Comparison of ENCODE assay signal across 9 cellular contexts in the genomic region with DNA sequence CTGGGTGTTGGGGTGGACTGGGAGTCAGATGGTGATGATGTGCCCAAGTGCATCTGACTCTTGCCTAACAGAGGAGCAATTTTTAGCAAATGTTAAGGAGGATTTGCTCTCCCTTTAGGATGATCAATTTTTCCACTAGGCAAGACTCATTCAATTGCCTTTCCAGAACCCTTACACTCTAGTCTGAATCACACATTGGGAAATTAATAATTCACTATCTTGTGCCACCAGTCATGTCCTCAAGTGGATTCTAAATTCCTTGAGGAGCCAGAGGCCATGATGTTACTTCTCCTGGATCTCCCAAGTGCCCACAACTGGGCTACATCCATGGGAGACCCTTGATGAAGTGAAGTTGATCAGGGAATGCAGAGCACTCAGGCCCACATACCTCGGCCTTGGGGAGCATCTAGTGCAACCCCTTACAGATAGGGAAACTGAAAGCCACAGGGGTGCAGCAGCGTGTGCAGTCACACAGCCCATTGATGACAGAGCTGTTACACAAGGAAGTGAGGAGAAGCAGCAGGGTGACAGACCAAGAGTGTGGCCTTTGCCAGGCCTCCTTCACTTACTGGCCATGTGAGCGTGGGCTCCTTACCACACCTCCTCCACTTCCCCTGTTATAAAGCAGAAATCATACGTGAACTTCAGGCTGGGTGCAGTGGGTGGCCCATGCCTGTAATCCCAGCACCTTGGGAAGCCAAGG.
DNase-seq lines count a peak whose midpoint lies in the region; ATAC-seq lines count a peak whose summit lies in the region.
"Had no signal": no experiment of that assay in that cellular context is flagged by ENCODE, and none has a peak within 500 bp of the region (broad histone marks: within the 10 kb centered on the region; RNA-seq: fewer than 3 reads in every experiment).

No MANE protein-coding gene starts in this region.

- ATAC-seq in activated CD8-positive, alpha-beta memory T cell treated with anti-CD3 and anti-CD28 coated beads, Interleukin-2, amount 10 ng/mL, durations not matched to agents 7 days and 5 days: peak; percentile 87
- ATAC-seq in HG02885 (IDR thresholded peaks at IDR 0.05; ENCODE audit: poor library complexity, unreplicated experiment): peak; percentile 99
- ATAC-seq in stimulated activated memory B cell treated with anti-CD40 and anti-IgM and Interleukin-4, amounts not matched to agents 10 μg/mL and 1 μg/mL and 100 μg/mL, for 72 hours: peak; percentile 92

- H3K4me1 Mint-ChIP-seq in activated CD8-positive, alpha-beta memory T cell treated with anti-CD3 and anti-CD28 coated beads, Interleukin-2, amount 10 ng/mL, durations not matched to agents 7 days and 5 days: peaks cover 12% of the 10 kb centered on the region
- peaks cover 11% of the 10 kb centered on the region for H3K4me1 Mint-ChIP-seq in stimulated activated memory B cell treated with anti-CD40 and anti-IgM and Interleukin-4, amounts not matched to agents 10 μg/mL and 1 μg/mL and 100 μg/mL, for 72 hours

- no peaks in the 10 kb centered on the region for H3K9me3 Mint-ChIP-seq in activated CD8-positive, alpha-beta memory T cell treated with anti-CD3 and anti-CD28 coated beads, Interleukin-2, amount 10 ng/mL, durations not matched to agents 7 days and 5 days (ENCODE audit: low read depth)
- no peaks in the 10 kb centered on the region for H3K9me3 Mint-ChIP-seq in stimulated activated memory B cell treated with anti-CD40 and anti-IgM and Interleukin-4, amounts not matched to agents 10 μg/mL and 1 μg/mL and 100 μg/mL, for 72 hours

- no peaks in the 10 kb centered on the region for H3K36me3 Mint-ChIP-seq in activated CD8-positive, alpha-beta memory T cell treated with anti-CD3 and anti-CD28 coated beads, Interleukin-2, amount 10 ng/mL, durations not matched to agents 7 days and 5 days
- H3K36me3 Mint-ChIP-seq in stimulated activated memory B cell treated with anti-CD40 and anti-IgM and Interleukin-4, amounts not matched to agents 10 μg/mL and 1 μg/mL and 100 μg/mL, for 72 hours: no peaks in the 10 kb centered on the region

- H3K4me3 Mint-ChIP-seq in activated CD8-positive, alpha-beta memory T cell treated with anti-CD3 and anti-CD28 coated beads, Interleukin-2, amount 10 ng/mL, durations not matched to agents 7 days and 5 days: no peak overlapping the region
- H3K4me3 Mint-ChIP-seq in stimulated activated memory B cell treated with anti-CD40 and anti-IgM and Interleukin-4, amounts not matched to agents 10 μg/mL and 1 μg/mL and 100 μg/mL, for 72 hours: no peak overlapping the region

- DNase-seq in activated CD8-positive, alpha-beta memory T cell treated with anti-CD3 and anti-CD28 coated beads, Interleukin-2, amount 10 ng/mL, durations not matched to agents 7 days and 5 days: peak; percentile 60
- no peak for DNase-seq in activated CD8-positive, alpha-beta memory T cell treated with anti-CD3 and anti-CD28 coated beads, Interleukin-2, amount 50 U/mL, for 48 hours
- DNase-seq in SKM-1 treated with dmso at 0.1 percent for 144 hours (lab: John Stamatoyannopoulos, UW; ENCODE audit: unreplicated experiment) (peak; percentile 78), NCI-H2171 treated with DMSO at 0.1 percent for 48 hours (lab: John Stamatoyannopoulos, UW) (no peak), NCI-H774 (lab: John Stamatoyannopoulos, UW) (no peak), epidermal melanocyte (ENCODE audit: insufficient read length, low spot score) (no peak)
- DNase-seq: NCI-H510A treated with DMSO at 0.1 percent for 48 hours had no signal

- no peak overlapping the region for H3K27ac Mint-ChIP-seq in activated CD8-positive, alpha-beta memory T cell treated with anti-CD3 and anti-CD28 coated beads, Interleukin-2, amount 10 ng/mL, durations not matched to agents 7 days and 5 days
- peak overlapping the region; percentile 36 for H3K27ac Mint-ChIP-seq in stimulated activated memory B cell treated with anti-CD40 and anti-IgM and Interleukin-4, amounts not matched to agents 10 μg/mL and 1 μg/mL and 100 μg/mL, for 72 hours

- peaks cover 11% of the 10 kb centered on the region for H3K27me3 Mint-ChIP-seq in activated CD8-positive, alpha-beta memory T cell treated with anti-CD3 and anti-CD28 coated beads, Interleukin-2, amount 10 ng/mL, durations not matched to agents 7 days and 5 days
- H3K27me3 Mint-ChIP-seq in stimulated activated memory B cell treated with anti-CD40 and anti-IgM and Interleukin-4, amounts not matched to agents 10 μg/mL and 1 μg/mL and 100 μg/mL, for 72 hours: no peaks in the 10 kb centered on the region

- CTCF ChIA-PET in activated CD8-positive, alpha-beta memory T cell treated with anti-CD3 and anti-CD28 coated beads, Interleukin-2, amount 10 ng/mL, durations not matched to agents 7 days and 5 days (lab: Charles Lee): no interaction called here

Comparison
In these comparisons a context has a peak if more than half of its experiments do, and no peak if none do; other contexts are left out.
1. DNase-seq: peak in activated CD8-positive, alpha-beta memory T cell treated with anti-CD3 and anti-CD28 coated beads, Interleukin-2, amount 10 ng/mL, durations not matched to agents 7 days and 5 days (single experiment) and SKM-1 treated with dmso at 0.1 percent for 144 hours (single experiment); none in activated CD8-positive, alpha-beta memory T cell treated with anti-CD3 and anti-CD28 coated beads, Interleukin-2, amount 50 U/mL, for 48 hours (single experiment), NCI-H2171 treated with DMSO at 0.1 percent for 48 hours (single experiment), NCI-H774 (single experiment) and epidermal melanocyte (single experiment).
2. Peak in every context shown above with its lines, with median percentiles within 50 percentile points of each other: ATAC-seq.